In genomic region chr14:105911006-105911847, GRCh38 we compare ENCODE assay signal across 21 cellular contexts.
"Had no signal": no experiment of that assay in that cellular context is flagged by ENCODE, and none has a peak within 500 bp of the region (broad histone marks: within the 10 kb centered on the region; RNA-seq: fewer than 3 reads in every experiment).

No MANE protein-coding gene starts in this region.

- H3K27me3 ChIP-seq: adrenal gland, breast epithelium had no signal

- H3K36me3 Mint-ChIP-seq: activated naive CD8-positive, alpha-beta T cell had no signal

- H3K9me3 ChIP-seq: adrenal gland, esophagus squamous epithelium had no signal

- H3K9me3 Mint-ChIP-seq: activated T-helper 2 cell treated with anti-CD3 and anti-CD28 coated beads, Interferon-gamma antibody, Interleukin-2, Interleukin-4, amounts not matched to agents 10 μg/mL and 5 μg/mL and 100 μg/mL, durations not matched to agents 14 hours and 24 hours and 36 hours had no signal

- H3K36me3 ChIP-seq: adrenal gland, breast epithelium, esophagus squamous epithelium, heart right ventricle had no signal

- H3K4me1 ChIP-seq: adrenal gland, breast epithelium, esophagus squamous epithelium, heart right ventricle, parathyroid adenoma had no signal

- H3K4me3 ChIP-seq: adrenal gland, breast epithelium, esophagus squamous epithelium, heart right ventricle had no signal

- ATAC-seq: activated CD8-positive, alpha-beta T cell treated with anti-CD3 and anti-CD28 coated beads, Interleukin-2, amount 10 ng/mL, durations not matched to agents 7 days and 5 days; heart right ventricle; left lobe of liver; SK-N-SH treated with all-trans-retinoic acid at 6 μM for 48 hours; stimulated activated naive CD8-positive, alpha-beta T cell treated with anti-CD3 and anti-CD28 coated beads, Interleukin-15, Interleukin-2, amounts not matched to agents 100 U/mL and 50 U/mL, for 24 hours had no signal

- H3K27ac ChIP-seq: adrenal gland, breast epithelium, esophagus squamous epithelium, heart right ventricle, parathyroid adenoma had no signal

- H3K4me1 Mint-ChIP-seq: endodermal cell, nephron had no signal

- H3K27ac Mint-ChIP-seq: activated CD4-positive, alpha-beta T cell treated with anti-CD3 and anti-CD28 coated beads, Interleukin-2, amount 10 ng/mL, durations not matched to agents 7 days and 5 days; activated CD8-positive, alpha-beta T cell treated with anti-CD3 and anti-CD28 coated beads, Interleukin-2, amount 10 ng/mL, durations not matched to agents 7 days and 5 days; activated naive CD8-positive, alpha-beta T cell; activated T-cell treated with anti-CD3 and anti-CD28 coated beads, Interleukin-2, amount 50 U/mL, for 24 hours; activated T-helper 2 cell treated with anti-CD3 and anti-CD28 coated beads, Interferon-gamma antibody, Interleukin-2, Interleukin-4, amounts not matched to agents 10 μg/mL and 5 μg/mL and 100 μg/mL, durations not matched to agents 14 hours and 24 hours and 36 hours; endodermal cell; nephron had no signal

- H3K4me3 Mint-ChIP-seq: activated CD4-positive, alpha-beta T cell treated with anti-CD3 and anti-CD28 coated beads, Interleukin-2, amount 10 ng/mL, durations not matched to agents 7 days and 5 days; activated CD8-positive, alpha-beta T cell treated with anti-CD3 and anti-CD28 coated beads, Interleukin-2, amount 10 ng/mL, durations not matched to agents 7 days and 5 days; activated naive CD8-positive, alpha-beta T cell; activated T-cell treated with anti-CD3 and anti-CD28 coated beads, Interleukin-2, amount 50 U/mL, for 24 hours; endodermal cell; nephron had no signal

- DNase-seq: activated CD4-positive, alpha-beta T cell treated with anti-CD3 and anti-CD28 coated beads, Interleukin-2, amount 10 ng/mL, durations not matched to agents 7 days and 5 days; activated CD4-positive, CD25-positive, alpha-beta regulatory T cell treated with anti-CD3 and anti-CD28 coated beads, Interleukin-2, amount 50 U/mL, for 72 hours; activated CD8-positive, alpha-beta T cell treated with anti-CD3 and anti-CD28 coated beads, Interleukin-2, amount 10 ng/mL, durations not matched to agents 7 days and 5 days; activated naive CD4-positive, alpha-beta T cell; activated T-cell treated with anti-CD3 and anti-CD28 coated beads, Interleukin-2, amount 50 U/mL, for 24 hours; adrenal gland; cortex of kidney; endodermal cell; esophagus squamous epithelium; mammary epithelial cell; midbrain; stimulated activated CD4-positive, alpha-beta T cell treated with anti-CD3 and anti-CD28 coated beads, Interleukin-4, amount 100 ng/mL, for 1 hour; stimulated activated naive CD8-positive, alpha-beta T cell treated with anti-CD3 and anti-CD28 coated beads, Interleukin-15, Interleukin-2, amounts not matched to agents 100 U/mL and 50 U/mL, for 24 hours had no signal
